In genomic region chr16:8853150-8853549, GRCh38 we compare ENCODE assay signal across 12 cellular contexts. TPM values are rescaled to one million over a fixed set of nuclear protein-coding genes. Genes with fewer than 3 reads are reported as not detected.
DNase-seq lines count a peak whose midpoint lies in the region; ATAC-seq, FAIRE-seq and TF ChIP-seq lines count a peak whose summit lies in the region.
"Had no signal": no experiment of that assay in that cellular context is flagged by ENCODE, and none has a peak within 500 bp of the region (broad histone marks: within the 10 kb centered on the region; RNA-seq: fewer than 3 reads in every experiment).

No MANE protein-coding gene starts in this region.

- H3K27ac Mint-ChIP-seq in activated naive CD4-positive, alpha-beta T cell treated with anti-CD3 and anti-CD28 coated beads, Interleukin-2, amount 50 U/mL, for 24 hours, result peak overlapping the region; percentile 72
- H3K27ac Mint-ChIP-seq in activated naive CD8-positive, alpha-beta T cell, result peak overlapping the region; percentile 41
- H3K27ac Mint-ChIP-seq in stimulated activated naive B cell treated with anti-CD40 and anti-IgM and Interleukin-4, amounts not matched to agents 10 μg/mL and 1 μg/mL and 100 μg/mL, for 72 hours, result peak overlapping the region; percentile 75

- peaks cover 2% of the 10 kb centered on the region for H3K9me1 ChIP-seq in keratinocyte (ENCODE audit: control insufficient read depth, extremely low read depth, insufficient read depth, low read length)

- H3K9me3 ChIP-seq in keratinocyte (ENCODE audit: control insufficient read depth, low read depth, low read length), result no peaks in the 10 kb centered on the region
- H3K9me3 ChIP-seq: tibial nerve had no signal

- H3K4me3 Mint-ChIP-seq in activated naive CD4-positive, alpha-beta T cell treated with anti-CD3 and anti-CD28 coated beads, Interleukin-2, amount 50 U/mL, for 24 hours, result no peak overlapping the region
- no peak overlapping the region for H3K4me3 Mint-ChIP-seq in activated naive CD8-positive, alpha-beta T cell
- H3K4me3 Mint-ChIP-seq in stimulated activated naive B cell treated with anti-CD40 and anti-IgM and Interleukin-4, amounts not matched to agents 10 μg/mL and 1 μg/mL and 100 μg/mL, for 72 hours, result peak overlapping the region in 1 of 2 donors; percentile 10

- peaks cover 22% of the 10 kb centered on the region for H3K4me1 Mint-ChIP-seq in activated naive CD4-positive, alpha-beta T cell treated with anti-CD3 and anti-CD28 coated beads, Interleukin-2, amount 50 U/mL, for 24 hours
- H3K4me1 Mint-ChIP-seq in activated naive CD8-positive, alpha-beta T cell (ENCODE audit: low read depth), result peaks cover 42% of the 10 kb centered on the region
- H3K4me1 Mint-ChIP-seq in stimulated activated naive B cell treated with anti-CD40 and anti-IgM and Interleukin-4, amounts not matched to agents 10 μg/mL and 1 μg/mL and 100 μg/mL, for 72 hours, result peaks cover 39 to 45% of the 10 kb centered on the region in 2 donors

- H3K9me3 Mint-ChIP-seq in activated naive CD4-positive, alpha-beta T cell treated with anti-CD3 and anti-CD28 coated beads, Interleukin-2, amount 50 U/mL, for 24 hours, result no peaks in the 10 kb centered on the region
- H3K9me3 Mint-ChIP-seq in activated naive CD8-positive, alpha-beta T cell (ENCODE audit: low read depth), result no peaks in the 10 kb centered on the region
- H3K9me3 Mint-ChIP-seq in stimulated activated naive B cell treated with anti-CD40 and anti-IgM and Interleukin-4, amounts not matched to agents 10 μg/mL and 1 μg/mL and 100 μg/mL, for 72 hours, result no peaks in the 10 kb centered on the region

- H3K4me1 ChIP-seq in keratinocyte (ENCODE audit: control insufficient read depth, extremely low read depth, insufficient read depth, low read length), result peaks cover 32% of the 10 kb centered on the region

- no peak overlapping the region for H3K4me2 ChIP-seq in keratinocyte (ENCODE audit: control insufficient read depth, extremely low read depth, insufficient read depth, low read depth, low read length)

- FAIRE-seq in keratinocyte (lab: Jason Lieb, UNC), result no peak

- DNase-seq in activated naive CD4-positive, alpha-beta T cell treated with anti-CD3 and anti-CD28 coated beads, Interleukin-2, amount 50 U/mL, for 16 hours, result no peak
- no peak for DNase-seq in keratinocyte (ENCODE audit: low read depth, low spot score)
- DNase-seq in stimulated activated naive B cell treated with anti-CD40 and anti-IgM and Interleukin-4, amounts not matched to agents 10 μg/mL and 1 μg/mL and 100 μg/mL, for 72 hours, result no peak
- no peak for DNase-seq in stimulated activated CD4-positive, alpha-beta T cell treated with anti-CD3 and anti-CD28 coated beads, Interleukin-4, amount 100 ng/mL, for 4 hours
- no peak for DNase-seq in NCI-H2227 treated with DMSO at 0.1 percent for 48 hours (lab: John Stamatoyannopoulos, UW)
- DNase-seq: activated CD4-positive, CD25-positive, alpha-beta regulatory T cell treated with anti-CD3 and anti-CD28 coated beads, Interleukin-2, amount 50 U/mL, for 72 hours; hippocampal formation; NCI-H82 had no signal

- H4K20me1 ChIP-seq in keratinocyte (ENCODE audit: control insufficient read depth, extremely low read depth, insufficient read depth, low read length), result no peaks in the 10 kb centered on the region

- dilution Hi-C loops in keratinocyte (cut with MboI; ENCODE audit: extremely low pct_ligation_motif_present, low sequenced_read_pairs), result no loop called here

- peaks cover 2% of the 10 kb centered on the region for H3K79me2 ChIP-seq in keratinocyte (ENCODE audit: control insufficient read depth, insufficient read depth, low read length)

- H3K36me3 ChIP-seq in keratinocyte (ENCODE audit: control insufficient read depth in 2 of 2, extremely low read depth in 1 of 2, insufficient read depth in 2 of 2, low read length in 2 of 2), result peaks cover 25 to 34% of the 10 kb centered on the region in 2 experiments

- H3K27me3 Mint-ChIP-seq in activated naive CD4-positive, alpha-beta T cell treated with anti-CD3 and anti-CD28 coated beads, Interleukin-2, amount 50 U/mL, for 24 hours, result no peaks in the 10 kb centered on the region
- no peaks in the 10 kb centered on the region for H3K27me3 Mint-ChIP-seq in activated naive CD8-positive, alpha-beta T cell
- H3K27me3 Mint-ChIP-seq in stimulated activated naive B cell treated with anti-CD40 and anti-IgM and Interleukin-4, amounts not matched to agents 10 μg/mL and 1 μg/mL and 100 μg/mL, for 72 hours, result no peaks in the 10 kb centered on the region

- TF ChIP-seq CTCF in keratinocyte (optimal IDR thresholded peaks at IDR 0.05 in 1 of 3, IDR thresholded peaks at IDR 0.05 in 1 of 3, conservative IDR thresholded peaks at IDR 0.05 in 1 of 3; ENCODE audit: extremely low read depth in 1 of 3, insufficient read depth in 2 of 3, low read length in 3 of 3), result no peak

- no peak for ATAC-seq in stimulated activated naive B cell treated with anti-CD40 and anti-IgM and Interleukin-4, amounts not matched to agents 10 μg/mL and 1 μg/mL and 100 μg/mL, for 72 hours (replicated peaks)
- no peak for ATAC-seq in HG03565 (IDR thresholded peaks at IDR 0.05; ENCODE audit: unreplicated experiment)

- H3K27me3 ChIP-seq in keratinocyte (ENCODE audit: control insufficient read depth, extremely low read depth, insufficient read depth, low read length), result no peaks in the 10 kb centered on the region
- H3K27me3 ChIP-seq: tibial nerve had no signal

- H3K36me3 Mint-ChIP-seq in activated naive CD4-positive, alpha-beta T cell treated with anti-CD3 and anti-CD28 coated beads, Interleukin-2, amount 50 U/mL, for 24 hours, result peaks cover 10% of the 10 kb centered on the region
- H3K36me3 Mint-ChIP-seq in activated naive CD8-positive, alpha-beta T cell, result peaks cover 2% of the 10 kb centered on the region
- peaks cover 43 to 65% of the 10 kb centered on the region in 2 donors for H3K36me3 Mint-ChIP-seq in stimulated activated naive B cell treated with anti-CD40 and anti-IgM and Interleukin-4, amounts not matched to agents 10 μg/mL and 1 μg/mL and 100 μg/mL, for 72 hours

- H3K27ac ChIP-seq in keratinocyte (ENCODE audit: control insufficient read depth, insufficient read depth, low read length), result peak overlapping the region; percentile 19

- no peak overlapping the region for H3K9ac ChIP-seq in keratinocyte (ENCODE audit: control insufficient read depth, extremely low read depth, insufficient read depth, low read length)

- no peak overlapping the region for H3K4me3 ChIP-seq in keratinocyte (ENCODE audit: control insufficient read depth in 2 of 3, extremely low read depth in 1 of 3, insufficient read depth in 2 of 3, low read depth in 1 of 3, low read length in 3 of 3)
- H3K4me3 ChIP-seq: tibial nerve had no signal

- H2AFZ ChIP-seq in keratinocyte (ENCODE audit: control insufficient read depth, low read length), result no peak overlapping the region

RNA-seq across cellular contexts. Expression of gene CARHSP1, which starts 15.7 kb away (rescaled TPM):
- polyA plus RNA-seq in keratinocyte, result 61.9 to 90.8 TPM (median 88.4 TPM) in 3 replicates
- polyA plus RNA-seq in keratinocyte (2011; ENCODE audit: low read depth), result 10.9 TPM
- polyA plus RNA-seq in keratinocyte (2011; cell fraction: cytosol; rRNA removed), result 58.2 and 109 TPM in 2 replicates
- polyA plus RNA-seq in keratinocyte (2011; cell fraction: nucleus; rRNA removed), result 39.2 and 49.4 TPM in 2 replicates
- 37.3 and 160 TPM in 2 replicates for polyA plus RNA-seq in keratinocyte (2012; ENCODE audit: low replicate concordance)
- 100 to 120 TPM (median 101 TPM) in 3 replicates for polyA minus RNA-seq in keratinocyte
- 138 TPM for polyA minus RNA-seq in keratinocyte (2011; cell fraction: cytosol; rRNA and poly(A)+ RNA removed)
- polyA minus RNA-seq in keratinocyte (2011; cell fraction: nucleus; rRNA and poly(A)+ RNA removed), result 17.3 and 24.8 TPM in 2 replicates

RNA-seq across cellular contexts. Expression of gene LITAFD, which starts 29.0 kb away (rescaled TPM):
- polyA plus RNA-seq in keratinocyte, result not detected in 3 replicates
- not detected for polyA plus RNA-seq in keratinocyte (2011; ENCODE audit: low read depth)
- polyA plus RNA-seq in keratinocyte (2011; cell fraction: cytosol; rRNA removed), result not detected in 2 replicates
- not detected in 2 replicates for polyA plus RNA-seq in keratinocyte (2011; cell fraction: nucleus; rRNA removed)
- not detected in 2 replicates for polyA plus RNA-seq in keratinocyte (2012; ENCODE audit: low replicate concordance)
- polyA minus RNA-seq in keratinocyte, result not detected in 3 replicates
- polyA minus RNA-seq in keratinocyte (2011; cell fraction: cytosol; rRNA and poly(A)+ RNA removed), result not detected
- polyA minus RNA-seq in keratinocyte (2011; cell fraction: nucleus; rRNA and poly(A)+ RNA removed), result not detected in 2 replicates

RNA-seq across cellular contexts. Expression of gene PMM2, which starts 55.5 kb away (rescaled TPM):
- 30.2 to 48.6 TPM (median 38.6 TPM) in 3 replicates for polyA plus RNA-seq in keratinocyte
- polyA plus RNA-seq in keratinocyte (2011; ENCODE audit: low read depth), result 84.5 TPM
- polyA plus RNA-seq in keratinocyte (2011; cell fraction: cytosol; rRNA removed), result 28.6 and 29.3 TPM in 2 replicates
- polyA plus RNA-seq in keratinocyte (2011; cell fraction: nucleus; rRNA removed), result 45.1 and 48.1 TPM in 2 replicates
- polyA plus RNA-seq in keratinocyte (2012; ENCODE audit: low replicate concordance), result 25.7 and 49.3 TPM in 2 replicates
- 10.7 to 20.5 TPM (median 17.0 TPM) in 3 replicates for polyA minus RNA-seq in keratinocyte
- polyA minus RNA-seq in keratinocyte (2011; cell fraction: cytosol; rRNA and poly(A)+ RNA removed), result 17.3 TPM
- polyA minus RNA-seq in keratinocyte (2011; cell fraction: nucleus; rRNA and poly(A)+ RNA removed), result 13.1 and 27.4 TPM in 2 replicates

RNA-seq across cellular contexts. Expression of gene TMEM186, which starts 55.7 kb away (rescaled TPM):
- polyA plus RNA-seq in keratinocyte, result 7.8 to 9.8 TPM (median 8.1 TPM) in 3 replicates
- 6.5 TPM for polyA plus RNA-seq in keratinocyte (2011; ENCODE audit: low read depth)
- polyA plus RNA-seq in keratinocyte (2011; cell fraction: cytosol; rRNA removed), result 6.0 and 7.3 TPM in 2 replicates
- polyA plus RNA-seq in keratinocyte (2011; cell fraction: nucleus; rRNA removed), result 11.9 and 14.2 TPM in 2 replicates
- 8.5 and 13.3 TPM in 2 replicates for polyA plus RNA-seq in keratinocyte (2012; ENCODE audit: low replicate concordance)
- polyA minus RNA-seq in keratinocyte, result 2.4 to 5.2 TPM (median 2.8 TPM) in 3 replicates
- polyA minus RNA-seq in keratinocyte (2011; cell fraction: cytosol; rRNA and poly(A)+ RNA removed), result 1.3 TPM
- 1.8 and 1.9 TPM in 2 replicates for polyA minus RNA-seq in keratinocyte (2011; cell fraction: nucleus; rRNA and poly(A)+ RNA removed)
